In the genomic region with DNA sequence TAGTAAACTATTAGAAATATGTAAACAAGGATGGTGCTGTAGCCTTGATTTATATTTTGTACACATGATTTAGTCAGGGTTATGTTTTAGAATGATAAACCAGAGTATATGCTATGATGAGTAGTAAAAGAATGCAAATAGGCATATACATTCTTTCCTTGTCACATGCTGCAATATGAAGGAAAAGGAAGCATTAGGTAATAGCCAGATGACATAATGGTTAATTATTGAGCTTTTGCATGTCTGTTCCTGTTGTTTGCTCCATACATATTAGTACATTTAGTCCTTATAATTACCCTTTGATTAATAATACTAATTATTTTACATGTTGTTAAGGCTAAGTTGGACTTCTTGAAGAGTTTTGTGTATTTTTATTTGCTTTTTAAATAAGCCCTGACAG, we compare ENCODE assay signal across 10 cellular contexts.
DNase-seq lines count a peak whose midpoint lies in the region; TF ChIP-seq lines count a peak whose summit lies in the region.
"Had no signal": no experiment of that assay in that cellular context is flagged by ENCODE, and none has a peak within 500 bp of the region (broad histone marks: within the 10 kb centered on the region; RNA-seq: fewer than 3 reads in every experiment).

No MANE protein-coding gene starts in this region.

- no peak for TF ChIP-seq POLR2A in erythroblast (IDR thresholded peaks at IDR 0.05; ENCODE audit: low read length)

- H3K27ac ChIP-seq in neutrophil = peak overlapping the region; percentile 28

- TF ChIP-seq CTCF in choroid plexus epithelial cell (conservative IDR thresholded peaks at IDR 0.05; ENCODE audit: low read depth, low read length) = no peak
- no peak for TF ChIP-seq CTCF in neutrophil (IDR thresholded peaks at IDR 0.05)

- H3K4me3 ChIP-seq in choroid plexus epithelial cell (ENCODE audit: low read depth, low read length) = no peak overlapping the region
- no peak overlapping the region for H3K4me3 ChIP-seq in neutrophil (ENCODE audit: low read depth in 1 of 2, low read length in 1 of 2)

- H3K27me3 ChIP-seq in neutrophil = no peaks in the 10 kb centered on the region

- no peaks in the 10 kb centered on the region for H3K9me3 ChIP-seq in neutrophil

- H3K36me3 ChIP-seq in neutrophil = no peaks in the 10 kb centered on the region

- DNase-seq in EL (peak; percentile 79), NOMO-1 treated with DMSO at 0.1 percent for 48 hours (lab: John Stamatoyannopoulos, UW; ENCODE audit: unreplicated experiment) (peak; percentile 76), choroid plexus epithelial cell (ENCODE audit: low read depth) (peak; percentile 78), erythroblast (lab: John Stamatoyannopoulos, UW) (no peak), retina (no peak), midbrain (lab: John Stamatoyannopoulos, UW) (no peak), NCI-H146 treated with DMSO at 0.1 percent for 48 hours (lab: John Stamatoyannopoulos, UW; ENCODE audit: unreplicated experiment) (no peak)
- DNase-seq: central memory CD4-positive, alpha-beta T cell; naive B cell had no signal

- H3K4me1 ChIP-seq in neutrophil (ENCODE audit: control insufficient read depth in 1 of 2, insufficient read depth in 1 of 2, low read depth in 1 of 2, low read length in 1 of 2) = peaks cover 14 to 16% of the 10 kb centered on the region in 2 experiments

Comparison
In these comparisons a context has a peak if more than half of its experiments do, and no peak if none do; other contexts are left out.
1. DNase-seq: peak in EL (single experiment), NOMO-1 treated with DMSO at 0.1 percent for 48 hours (single experiment) and choroid plexus epithelial cell (single experiment); none in erythroblast (0 of 2), retina (single experiment), midbrain (single experiment) and NCI-H146 treated with DMSO at 0.1 percent for 48 hours (single experiment).